21 cellular contexts compared by ENCODE assay signal in the genomic region with DNA sequence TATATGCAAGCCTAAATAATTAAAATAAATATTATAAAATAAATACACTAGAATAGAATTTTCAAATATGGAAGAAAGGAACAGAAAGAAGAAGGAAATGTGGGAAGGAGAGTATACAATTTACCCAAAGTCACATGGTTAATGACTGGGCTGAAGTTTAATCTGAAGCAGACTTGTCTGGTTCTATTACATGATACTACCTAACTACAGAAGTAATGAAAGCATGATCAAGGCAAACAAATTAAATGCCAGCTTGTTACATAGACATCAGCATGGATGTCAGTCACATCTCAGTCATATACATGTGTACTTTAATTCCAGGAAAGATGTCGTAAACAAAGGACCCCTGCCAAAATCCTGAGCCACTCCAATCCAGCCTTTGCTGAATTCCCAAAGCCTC.
"Had no signal": no experiment of that assay in that cellular context is flagged by ENCODE, and none has a peak within 500 bp of the region (broad histone marks: within the 10 kb centered on the region; RNA-seq: fewer than 3 reads in every experiment).

No MANE protein-coding gene starts in this region.

- H3K27ac ChIP-seq: heart right ventricle, left lung, prostate gland, right atrium auricular region, upper lobe of left lung, WERI-Rb-1 had no signal

- H3K27ac Mint-ChIP-seq: activated CD4-positive, alpha-beta T cell treated with anti-CD3 and anti-CD28 coated beads, Interleukin-2, amount 10 ng/mL, durations not matched to agents 7 days and 5 days; activated CD8-positive, alpha-beta memory T cell treated with anti-CD3 and anti-CD28 coated beads, Interleukin-2, amount 10 ng/mL, durations not matched to agents 7 days and 5 days; activated CD8-positive, alpha-beta T cell treated with anti-CD3 and anti-CD28 coated beads for 36 hours; activated naive CD4-positive, alpha-beta T cell treated with anti-CD3 and anti-CD28 coated beads, Interleukin-2, amount 10 ng/mL, durations not matched to agents 7 days and 5 days; mesothelial cell of epicardium; natural killer cell had no signal

- H3K4me1 Mint-ChIP-seq: activated CD4-positive, alpha-beta T cell treated with anti-CD3 and anti-CD28 coated beads, Interleukin-2, amount 10 ng/mL, durations not matched to agents 7 days and 5 days; activated CD8-positive, alpha-beta memory T cell treated with anti-CD3 and anti-CD28 coated beads, Interleukin-2, amount 10 ng/mL, durations not matched to agents 7 days and 5 days; activated naive CD4-positive, alpha-beta T cell treated with anti-CD3 and anti-CD28 coated beads, Interleukin-2, amount 10 ng/mL, durations not matched to agents 7 days and 5 days; mesothelial cell of epicardium; natural killer cell had no signal

- H3K4me3 Mint-ChIP-seq: activated CD4-positive, alpha-beta T cell treated with anti-CD3 and anti-CD28 coated beads, Interleukin-2, amount 10 ng/mL, durations not matched to agents 7 days and 5 days; activated CD8-positive, alpha-beta memory T cell treated with anti-CD3 and anti-CD28 coated beads, Interleukin-2, amount 10 ng/mL, durations not matched to agents 7 days and 5 days; activated CD8-positive, alpha-beta T cell treated with anti-CD3 and anti-CD28 coated beads for 36 hours; activated naive CD4-positive, alpha-beta T cell treated with anti-CD3 and anti-CD28 coated beads, Interleukin-2, amount 10 ng/mL, durations not matched to agents 7 days and 5 days; mesothelial cell of epicardium; natural killer cell had no signal

- H3K4me1 ChIP-seq: heart right ventricle, left lung, prostate gland, right atrium auricular region, upper lobe of left lung had no signal

- ATAC-seq: activated CD8-positive, alpha-beta memory T cell treated with anti-CD3 and anti-CD28 coated beads, Interleukin-2, amount 10 ng/mL, durations not matched to agents 7 days and 5 days; activated CD8-positive, alpha-beta T cell treated with anti-CD3 and anti-CD28 coated beads for 36 hours; heart right ventricle; left lung; natural killer cell; stimulated activated naive CD8-positive, alpha-beta T cell treated with anti-CD3 and anti-CD28 coated beads, Interleukin-15, Interleukin-2, amounts not matched to agents 100 U/mL and 50 U/mL, for 24 hours had no signal

- H3K36me3 Mint-ChIP-seq: activated CD8-positive, alpha-beta memory T cell treated with anti-CD3 and anti-CD28 coated beads, Interleukin-2, amount 10 ng/mL, durations not matched to agents 7 days and 5 days; activated naive CD4-positive, alpha-beta T cell treated with anti-CD3 and anti-CD28 coated beads, Interleukin-2, amount 10 ng/mL, durations not matched to agents 7 days and 5 days; mesothelial cell of epicardium had no signal

- H3K27me3 Mint-ChIP-seq: activated CD4-positive, alpha-beta T cell treated with anti-CD3 and anti-CD28 coated beads, Interleukin-2, amount 10 ng/mL, durations not matched to agents 7 days and 5 days; activated CD8-positive, alpha-beta memory T cell treated with anti-CD3 and anti-CD28 coated beads, Interleukin-2, amount 10 ng/mL, durations not matched to agents 7 days and 5 days; activated CD8-positive, alpha-beta T cell treated with anti-CD3 and anti-CD28 coated beads for 36 hours; activated naive CD4-positive, alpha-beta T cell treated with anti-CD3 and anti-CD28 coated beads, Interleukin-2, amount 10 ng/mL, durations not matched to agents 7 days and 5 days had no signal

- DNase-seq: activated CD4-positive, alpha-beta T cell treated with anti-CD3 and anti-CD28 coated beads, Interleukin-2, amount 10 ng/mL, durations not matched to agents 7 days and 5 days; activated CD4-positive, CD25-positive, alpha-beta regulatory T cell treated with anti-CD3 and anti-CD28 coated beads, Interleukin-2, amount 50 U/mL, for 72 hours; activated CD8-positive, alpha-beta memory T cell treated with anti-CD3 and anti-CD28 coated beads, Interleukin-2, amount 10 ng/mL, durations not matched to agents 7 days and 5 days; activated CD8-positive, alpha-beta T cell treated with anti-CD3 and anti-CD28 coated beads for 36 hours; activated effector memory CD4-positive, alpha-beta T cell treated with anti-CD3 and anti-CD28 coated beads, Interleukin-2, amount 50 U/mL, for 16 hours; activated naive CD4-positive, alpha-beta T cell treated with anti-CD3 and anti-CD28 coated beads, Interleukin-2, amount 10 ng/mL, durations not matched to agents 7 days and 5 days; activated T-cell treated with anti-CD3 and anti-CD28 coated beads for 4 hours; amygdala; heart right ventricle; kidney; left lung; mammary epithelial cell; natural killer cell; stimulated activated CD4-positive, alpha-beta T cell treated with anti-CD3 and anti-CD28 coated beads, Interleukin-12 subunit alpha, Interleukin-12 subunit beta, amount 100 ng/mL, for 4 hours; stimulated activated CD4-positive, alpha-beta T cell treated with anti-CD3 and anti-CD28 coated beads, Interleukin-4, amount 100 ng/mL, for 4 hours; stimulated activated naive CD8-positive, alpha-beta T cell treated with anti-CD3 and anti-CD28 coated beads, Interleukin-15, Interleukin-2, amounts not matched to agents 100 U/mL and 50 U/mL, for 24 hours; upper lobe of left lung; WERI-Rb-1 had no signal

- H3K27me3 ChIP-seq: heart right ventricle, left lung, right atrium auricular region, upper lobe of left lung had no signal

- H3K4me3 ChIP-seq: heart right ventricle, left lung, prostate gland, right atrium auricular region, upper lobe of left lung had no signal

- H3K36me3 ChIP-seq: heart right ventricle, left lung, prostate gland, right atrium auricular region, upper lobe of left lung, WERI-Rb-1 had no signal

- H3K9me3 ChIP-seq: left lung, prostate gland, right atrium auricular region, upper lobe of left lung had no signal
